7 cellular contexts compared by ENCODE assay signal in the genomic region with DNA sequence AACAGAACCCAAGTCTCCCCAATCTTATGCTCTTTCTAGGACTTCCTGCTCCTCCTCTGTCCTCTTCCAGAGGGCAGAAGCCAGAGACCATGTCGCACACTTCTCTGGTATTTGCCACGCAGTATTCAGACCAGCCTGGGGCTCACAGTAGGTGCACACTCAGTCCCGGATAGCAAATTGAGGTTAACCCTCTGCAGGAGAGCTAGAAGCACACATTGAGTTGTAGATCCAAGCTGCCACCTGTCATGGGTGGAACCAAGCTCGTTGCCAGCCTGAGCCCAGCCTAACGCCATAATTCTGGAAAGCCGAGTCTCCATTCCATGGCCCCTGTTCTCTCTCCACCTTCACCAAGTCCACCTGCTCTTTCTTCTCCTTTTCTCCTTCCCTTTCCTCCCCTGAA.
"Had no signal": no experiment of that assay in that cellular context is flagged by ENCODE, and none has a peak within 500 bp of the region (broad histone marks: within the 10 kb centered on the region; RNA-seq: fewer than 3 reads in every experiment).

No MANE protein-coding gene starts in this region.

- H3K27ac ChIP-seq: GM23248 had no signal

- ATAC-seq: HCT116, K562 had no signal

- H3K4me1 ChIP-seq: HAP-1 had no signal

- DNase-seq: GM23248, GOT3, H7, IMR-90 had no signal

- H3K9me3 ChIP-seq: HAP-1 had no signal

- H3K4me3 ChIP-seq: GM23248, HAP-1, K562 had no signal

- H3K36me3 ChIP-seq: HAP-1 had no signal
